Comparison of ENCODE assay signal across 7 cellular contexts in genomic region chr16:4693956-4694663, GRCh38. TPM values are rescaled to one million over a fixed set of nuclear protein-coding genes. Genes with fewer than 3 reads are reported as not detected.
A peak's percentile ranks its signal among the peaks of the same experiment; 100 is the strongest.
DNase-seq lines count a peak whose midpoint lies in the region; ATAC-seq and TF ChIP-seq lines count a peak whose summit lies in the region.

No MANE protein-coding gene starts in this region.

- TF ChIP-seq CTCF in lower lobe of right lung (IDR thresholded peaks at IDR 0.05) = no peak
- TF ChIP-seq CTCF in stomach (IDR thresholded peaks at IDR 0.05) = no peak

- TF ChIP-seq EP300 in stomach (IDR thresholded peaks at IDR 0.05) = no peak

- intact Hi-C loops in lower lobe of right lung (cut with DNase I) = no loop called here
- intact Hi-C loops in stomach (cut with DNase I; ENCODE audit: low total_unique reads) = no loop called here

- H3K9me3 ChIP-seq in lower lobe of right lung (no peaks in the 10 kb centered on the region), stomach (no peaks in the 10 kb centered on the region)

- no peak for TF ChIP-seq POLR2A in stomach (IDR thresholded peaks at IDR 0.05)

- H3K4me1 ChIP-seq in lower lobe of right lung = peaks cover 25% of the 10 kb centered on the region
- H3K4me1 ChIP-seq in stomach = peaks cover 25 to 56% (median 45%) of the 10 kb centered on the region in 4 donors

- 1 to 8% (median 1%) methylated on average over 9 to 55 of the region's 55 CpGs for WGBS in stomach, 5 donors

- H3K27ac ChIP-seq in lower lobe of right lung (peak overlapping the region; percentile 95), stomach (peak overlapping the region; percentile 85 to 95 (median 93))

- ATAC-seq in GM18907 (IDR thresholded peaks at IDR 0.05; ENCODE audit: unreplicated experiment) (peak; percentile 3), HG03521 (IDR thresholded peaks at IDR 0.05; ENCODE audit: unreplicated experiment) (peak; percentile 8), lower lobe of right lung (peak; percentile 55 to 63), GM21576 (IDR thresholded peaks at IDR 0.05; ENCODE audit: unreplicated experiment) (no peak)

- H3K4me3 ChIP-seq in lower lobe of right lung = peak overlapping the region; percentile 98
- H3K4me3 ChIP-seq in stomach = peak overlapping the region; percentile 86 to 99 (median 96)

- H3K36me3 ChIP-seq in lower lobe of right lung = peaks cover 52% of the 10 kb centered on the region
- peaks cover 39 to 67% (median 60%) of the 10 kb centered on the region in 4 donors for H3K36me3 ChIP-seq in stomach

- no peaks in the 10 kb centered on the region for H3K27me3 ChIP-seq in lower lobe of right lung (ENCODE audit: low read depth)
- no peaks in the 10 kb centered on the region for H3K27me3 ChIP-seq in stomach

- peak; percentile 54 for DNase-seq in activated CD4-positive, alpha-beta T cell treated with anti-CD3 and anti-CD28 coated beads for 48 hours
- DNase-seq in effector CD4-positive, alpha-beta T cell = peak; percentile 41
- DNase-seq in lower lobe of right lung = peak; percentile 67
- DNase-seq in stomach = peak; percentile 57

RNA-seq across cellular contexts. Expression of gene NUDT16L1, which starts 0.7 kb away (rescaled TPM):
- total RNA-seq in lower lobe of right lung (27.3 TPM), stomach (10 to 100 TPM in 4 of 5 donors, 1 to 10 TPM in 1; 3.5 to 48.2 (median 44.2) TPM)
- polyA plus RNA-seq in stomach = 10 to 100 TPM; 31.9 to 37.2 (median 33.3) TPM

RNA-seq across cellular contexts. Expression of gene ANKS3, which starts 40.0 kb away (rescaled TPM):
- total RNA-seq in lower lobe of right lung (20.6 TPM), stomach (100 to 1,000 TPM in 1 of 5 donors, 10 to 100 TPM in 4; 11.6 to 183 (median 33.5) TPM)
- polyA plus RNA-seq in stomach = 10 to 100 TPM; 16.2 to 25.0 (median 24.3) TPM

RNA-seq across cellular contexts. Expression of gene DNAAF8, which starts 40.2 kb away (rescaled TPM):
- 3.4 TPM for total RNA-seq in lower lobe of right lung
- total RNA-seq in stomach = 1 to 10 TPM in 1 of 5 donors, not detected in 4; 1.8 TPM
- polyA plus RNA-seq in stomach = 1 to 10 TPM in 1 of 3 donors, under 1 TPM in 1, not detected in 1; 0.68 to 1.2 TPM
